3 cellular contexts compared by ENCODE assay signal in the genomic region with DNA sequence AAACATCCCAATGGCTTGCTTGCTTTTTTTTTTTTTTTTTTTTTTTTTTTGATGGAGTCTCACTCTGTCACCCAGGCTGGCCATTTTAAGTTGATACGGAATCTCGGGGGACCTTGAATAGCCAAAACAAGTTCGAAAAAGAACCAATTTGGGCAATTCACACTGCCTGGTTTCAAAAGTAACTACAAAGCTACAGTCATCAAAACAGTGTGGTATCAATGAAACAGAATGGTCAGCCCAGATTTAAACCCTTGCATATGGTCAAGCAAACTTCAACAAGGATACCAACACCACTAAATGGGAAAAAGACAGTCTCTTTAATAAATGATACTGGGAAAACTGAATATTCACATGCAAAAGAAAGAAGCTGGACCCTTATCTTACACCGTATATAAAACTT.
TF ChIP-seq lines count a peak whose summit lies in the region.

No MANE protein-coding gene starts in this region.

TF ChIP-seq in A549, 52 proteins besides CTCF, POLR2A, EP300 and RAD21:
- TF ChIP-seq RFX5 (IDR thresholded peaks at IDR 0.05), result no peak
- no peak for TF ChIP-seq HEYL (CRISPR knock-in tag; IDR thresholded peaks at IDR 0.05)
- TF ChIP-seq SMC3 (IDR thresholded peaks at IDR 0.05), result no peak
- TF ChIP-seq KDM1A (IDR thresholded peaks at IDR 0.05; ENCODE audit: low read depth), result peak; percentile 50; the same call in 1 of the 2 replicates
- no peak for TF ChIP-seq RNF2 (IDR thresholded peaks at IDR 0.05; ENCODE audit: borderline replicate concordance, low read depth)
- no peak for TF ChIP-seq FOXS1 (CRISPR knock-in tag; IDR thresholded peaks at IDR 0.05)
- TF ChIP-seq, protein P1, sequence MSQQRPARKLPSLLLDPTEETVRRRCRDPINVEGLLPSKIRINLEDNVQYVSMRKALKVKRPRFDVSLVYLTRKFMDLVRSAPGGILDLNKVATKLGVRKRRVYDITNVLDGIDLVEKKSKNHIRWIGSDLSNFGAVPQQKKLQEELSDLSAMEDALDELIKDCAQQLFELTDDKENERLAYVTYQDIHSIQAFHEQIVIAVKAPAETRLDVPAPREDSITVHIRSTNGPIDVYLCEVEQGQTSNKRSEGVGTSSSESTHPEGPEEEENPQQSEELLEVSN (IDR thresholded peaks at IDR 0.05; ENCODE audit: borderline replicate concordance, low read depth), result no peak
TF ChIP-seq in A549: peak in this region for 1.

TF ChIP-seq in HCT116, 20 proteins besides CTCF, POLR2A, EP300 and RAD21:
- TF ChIP-seq FOSL1 (IDR thresholded peaks at IDR 0.05; ENCODE audit: low read depth), result no peak
- peak; percentile 29; the same call in 1 of the 2 replicates for TF ChIP-seq CBX3 (IDR thresholded peaks at IDR 0.05; ENCODE audit: low read depth)

TF ChIP-seq in SK-N-SH, 30 proteins besides CTCF, POLR2A, EP300 and RAD21:
- TF ChIP-seq ELF1 (IDR thresholded peaks at IDR 0.05) (no peak), MXI1 (IDR thresholded peaks at IDR 0.05; ENCODE audit: low read depth, low read length) (no peak), TAF1 (IDR thresholded peaks at IDR 0.05; ENCODE audit: borderline replicate concordance, low read depth, low read length) (no peak), TEAD4 (IDR thresholded peaks at IDR 0.05; ENCODE audit: borderline replicate concordance, insufficient read depth) (no peak), FOXM1 (IDR thresholded peaks at IDR 0.05; ENCODE audit: low read depth) (no peak), RFX5 (IDR thresholded peaks at IDR 0.05; ENCODE audit: low read length) (no peak)
